In the genomic region with DNA sequence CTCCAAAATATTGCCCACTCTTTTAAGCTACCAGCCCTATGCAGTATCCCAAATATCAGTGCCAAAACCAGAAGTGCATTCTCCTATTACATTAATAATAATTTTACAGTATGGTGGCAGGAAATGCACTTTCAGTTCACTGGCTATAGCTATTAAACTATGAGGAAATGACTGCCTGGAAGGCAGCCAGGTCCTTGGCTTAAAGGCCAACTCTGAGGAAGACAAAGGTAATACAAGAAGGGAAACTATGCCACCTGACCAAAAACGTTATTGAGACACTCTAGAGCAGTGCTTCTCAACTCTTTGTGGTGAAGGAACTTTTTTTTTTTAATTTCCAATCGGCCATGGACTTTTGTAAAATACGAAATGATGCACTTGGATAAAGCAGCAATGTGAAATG, we compare ENCODE assay signal across 14 cellular contexts.
DNase-seq lines count a peak whose midpoint lies in the region; ATAC-seq, FAIRE-seq and TF ChIP-seq lines count a peak whose summit lies in the region.
"Had no signal": no experiment of that assay in that cellular context is flagged by ENCODE, and none has a peak within 500 bp of the region (broad histone marks: within the 10 kb centered on the region; RNA-seq: fewer than 3 reads in every experiment).

No MANE protein-coding gene starts in this region.

- ATAC-seq in heart right ventricle (peak in 6 of 8 donors; percentile 41 to 79 (median 68)), left cardiac atrium (no peak), GM18511 (IDR thresholded peaks at IDR 0.05; ENCODE audit: unreplicated experiment) (no peak)
- no peak for ATAC-seq in activated CD8-positive, alpha-beta T cell treated with anti-CD3 and anti-CD28 coated beads for 36 hours
- ATAC-seq: stimulated activated effector memory CD8-positive, alpha-beta T cell treated with anti-CD3 and anti-CD28 coated beads, Interleukin-12 subunit alpha, Interleukin-12 subunit beta, amount 100 ng/mL, for 72 hours had no signal

- no peak overlapping the region for H3K27ac Mint-ChIP-seq in activated CD8-positive, alpha-beta T cell treated with anti-CD3 and anti-CD28 coated beads for 36 hours
- H3K27ac Mint-ChIP-seq: activated CD4-positive, alpha-beta memory T cell treated with anti-CD3 and anti-CD28 coated beads, Interleukin-2, amount 10 ng/mL, durations not matched to agents 7 days and 5 days; stimulated activated effector memory CD8-positive, alpha-beta T cell treated with anti-CD3 and anti-CD28 coated beads, Interleukin-12 subunit alpha, Interleukin-12 subunit beta, amount 100 ng/mL, for 72 hours had no signal

- no peaks in the 10 kb centered on the region for H3K27me3 ChIP-seq in heart right ventricle
- H3K27me3 ChIP-seq in thyroid gland = no peaks in the 10 kb centered on the region
- H3K27me3 ChIP-seq: neutrophil had no signal

- H3K9me3 ChIP-seq in heart right ventricle = peaks cover 0 to 6% (median 0%) of the 10 kb centered on the region in 11 donors
- no peaks in the 10 kb centered on the region for H3K9me3 ChIP-seq in thyroid gland
- H3K9me3 ChIP-seq: neutrophil had no signal

- H3K36me3 Mint-ChIP-seq in activated CD8-positive, alpha-beta T cell treated with anti-CD3 and anti-CD28 coated beads for 36 hours (ENCODE audit: low read depth) = no peaks in the 10 kb centered on the region
- H3K36me3 Mint-ChIP-seq: stimulated activated effector memory CD8-positive, alpha-beta T cell treated with anti-CD3 and anti-CD28 coated beads, Interleukin-12 subunit alpha, Interleukin-12 subunit beta, amount 100 ng/mL, for 72 hours had no signal

- H3K9me3 Mint-ChIP-seq in activated CD8-positive, alpha-beta T cell treated with anti-CD3 and anti-CD28 coated beads for 36 hours = no peaks in the 10 kb centered on the region
- H3K9me3 Mint-ChIP-seq: stimulated activated effector memory CD8-positive, alpha-beta T cell treated with anti-CD3 and anti-CD28 coated beads, Interleukin-12 subunit alpha, Interleukin-12 subunit beta, amount 100 ng/mL, for 72 hours had no signal

- peaks cover 0 to 44% (median 19%) of the 10 kb centered on the region in 9 donors for H3K4me1 ChIP-seq in heart right ventricle
- no peaks in the 10 kb centered on the region for H3K4me1 ChIP-seq in thyroid gland

- FAIRE-seq in GM12892 (lab: Jason Lieb, UNC) = no peak

- H3K27me3 Mint-ChIP-seq in activated CD8-positive, alpha-beta T cell treated with anti-CD3 and anti-CD28 coated beads for 36 hours = no peaks in the 10 kb centered on the region
- H3K27me3 Mint-ChIP-seq: activated CD4-positive, alpha-beta memory T cell treated with anti-CD3 and anti-CD28 coated beads, Interleukin-2, amount 10 ng/mL, durations not matched to agents 7 days and 5 days had no signal

- TF ChIP-seq CTCF in heart right ventricle (IDR thresholded peaks at IDR 0.05) (no peak), epithelial cell of esophagus (IDR thresholded peaks at IDR 0.05; ENCODE audit: insufficient read depth, low read depth, low read length, missing control alignments) (no peak), thyroid gland (IDR thresholded peaks at IDR 0.05) (no peak)
- TF ChIP-seq CTCF in activated CD8-positive, alpha-beta T cell treated with anti-CD3 and anti-CD28 coated beads for 36 hours (IDR thresholded peaks at IDR 0.05) = no peak

- DNase-seq in heart right ventricle = peak; percentile 24 to 53
- no peak for DNase-seq in left cardiac atrium
- DNase-seq in NCI-H2196 (lab: John Stamatoyannopoulos, UW; ENCODE audit: unreplicated experiment) = peak; percentile 69
- peak; percentile 45 for DNase-seq in epithelial cell of esophagus (ENCODE audit: low read depth)
- DNase-seq in thyroid gland = peak; percentile 44 to 63
- DNase-seq in activated CD8-positive, alpha-beta T cell treated with anti-CD3 and anti-CD28 coated beads for 36 hours = no peak
- DNase-seq in GM12892 (ENCODE audit: insufficient read length) = no peak
- DNase-seq: activated CD4-positive, alpha-beta memory T cell treated with anti-CD3 and anti-CD28 coated beads, Interleukin-2, amount 10 ng/mL, durations not matched to agents 7 days and 5 days; activated naive CD4-positive, alpha-beta T cell treated with Interleukin-2 at 50 U/mL for 16 hours; cerebellar nuclear complex; kidney glomerular epithelial cell had no signal

- no peak overlapping the region for H3K4me3 Mint-ChIP-seq in activated CD8-positive, alpha-beta T cell treated with anti-CD3 and anti-CD28 coated beads for 36 hours
- H3K4me3 Mint-ChIP-seq: activated CD4-positive, alpha-beta memory T cell treated with anti-CD3 and anti-CD28 coated beads, Interleukin-2, amount 10 ng/mL, durations not matched to agents 7 days and 5 days; stimulated activated effector memory CD8-positive, alpha-beta T cell treated with anti-CD3 and anti-CD28 coated beads, Interleukin-12 subunit alpha, Interleukin-12 subunit beta, amount 100 ng/mL, for 72 hours had no signal

- POLR2A ChIA-PET in activated CD8-positive, alpha-beta T cell treated with anti-CD3 and anti-CD28 coated beads for 36 hours (lab: Charles Lee) = no interaction called here

- no peak overlapping the region for H3K27ac ChIP-seq in heart right ventricle
- no peak overlapping the region for H3K27ac ChIP-seq in thyroid gland
- H3K27ac ChIP-seq: neutrophil had no signal

- H3K4me1 Mint-ChIP-seq in activated CD8-positive, alpha-beta T cell treated with anti-CD3 and anti-CD28 coated beads for 36 hours (ENCODE audit: low read depth) = no peaks in the 10 kb centered on the region
- H3K4me1 Mint-ChIP-seq: activated CD4-positive, alpha-beta memory T cell treated with anti-CD3 and anti-CD28 coated beads, Interleukin-2, amount 10 ng/mL, durations not matched to agents 7 days and 5 days; stimulated activated effector memory CD8-positive, alpha-beta T cell treated with anti-CD3 and anti-CD28 coated beads, Interleukin-12 subunit alpha, Interleukin-12 subunit beta, amount 100 ng/mL, for 72 hours had no signal

- H3K4me3 ChIP-seq in heart right ventricle (no peak overlapping the region), epithelial cell of esophagus (ENCODE audit: low read length) (no peak overlapping the region), thyroid gland (replicated peaks in 1 of 3) (no peak overlapping the region)

- intact Hi-C loops in heart right ventricle (cut with DNase I) = no loop called here
- intact Hi-C loops in left cardiac atrium (cut with DNase I) = no loop called here
- intact Hi-C loops in thyroid gland (cut with DNase I) = no loop called here
- intact Hi-C loops in activated CD8-positive, alpha-beta T cell treated with anti-CD3 and anti-CD28 coated beads for 36 hours (cut with micrococcal nuclease) = no loop called here

- CTCF ChIA-PET in activated CD8-positive, alpha-beta T cell treated with anti-CD3 and anti-CD28 coated beads for 36 hours (lab: Charles Lee) = no interaction called here

- no peaks in the 10 kb centered on the region for H3K36me3 ChIP-seq in heart right ventricle
- no peaks in the 10 kb centered on the region for H3K36me3 ChIP-seq in thyroid gland
- H3K36me3 ChIP-seq: neutrophil had no signal

- TF ChIP-seq POLR2A in thyroid gland (IDR thresholded peaks at IDR 0.05) (no peak), GM12892 (IDR thresholded peaks at IDR 0.05; ENCODE audit: low read depth, low read length) (no peak)

- WGBS in heart right ventricle, 2 donors = 37 to 45% methylated on average over 3 of the region's 3 CpGs
- 33 to 34% methylated on average over 3 of the region's 3 CpGs for WGBS in thyroid gland, 2 donors

Comparison
In these comparisons a context has a peak if more than half of its experiments do, and no peak if none do; other contexts are left out.
1. ATAC-seq: peak in heart right ventricle (6 of 8); none in left cardiac atrium (0 of 2), GM18511 (single experiment) and activated CD8-positive, alpha-beta T cell treated with anti-CD3 and anti-CD28 coated beads for 36 hours (single experiment).
2. DNase-seq: peak in heart right ventricle (2 of 2), NCI-H2196 (single experiment), epithelial cell of esophagus (single experiment) and thyroid gland (2 of 2); none in left cardiac atrium (single experiment), activated CD8-positive, alpha-beta T cell treated with anti-CD3 and anti-CD28 coated beads for 36 hours (single experiment) and GM12892 (single experiment).